ENCODE assay signal across 23 cellular contexts in genomic region chr4:153771058-153771457, GRCh38. TPM values are rescaled to one million over a fixed set of nuclear protein-coding genes. Genes with fewer than 3 reads are reported as not detected.
"Had no signal": no experiment of that assay in that cellular context is flagged by ENCODE, and none has a peak within 500 bp of the region (broad histone marks: within the 10 kb centered on the region; RNA-seq: fewer than 3 reads in every experiment).

No MANE protein-coding gene starts in this region.

- DNase-seq: activated CD4-positive, alpha-beta T cell treated with anti-CD3 and anti-CD28 coated beads, Interleukin-2, amount 10 ng/mL, durations not matched to agents 7 days and 5 days; activated CD8-positive, alpha-beta memory T cell treated with anti-CD3 and anti-CD28 coated beads, Interleukin-2, amount 50 U/mL, for 48 hours; activated gamma-delta T cell treated with Interleukin-2 at 50 U/mL for 16 hours; activated T-cell treated with anti-CD3 and anti-CD28 coated beads, Interleukin-2, amount 50 U/mL, for 72 hours; cerebellar nuclear complex; endodermal cell; glutamatergic neuron; hypothalamus; kidney glomerular epithelial cell; left ventricle myocardium superior; mesendoderm; posterior cingulate gyrus; stimulated activated CD4-positive, alpha-beta T cell treated with anti-CD3 and anti-CD28 coated beads, Interleukin-2, amount 100 ng/mL, for 48 hours; T-helper 2 cell; thyroid gland had no signal

- H3K4me3 ChIP-seq: thyroid gland had no signal

- H3K27ac ChIP-seq: thyroid gland had no signal

- H3K4me1 Mint-ChIP-seq: activated CD4-positive, alpha-beta T cell treated with anti-CD3 and anti-CD28 coated beads, Interleukin-2, amount 10 ng/mL, durations not matched to agents 7 days and 5 days; endodermal cell; stimulated activated memory B cell treated with anti-CD40 and anti-IgM and Interleukin-4, amounts not matched to agents 10 μg/mL and 1 μg/mL and 100 μg/mL, for 72 hours had no signal

- H3K36me3 Mint-ChIP-seq: activated naive CD8-positive, alpha-beta T cell; natural killer cell treated with Interleukin-12 subunit alpha and Interleukin-12 subunit beta and Interleukin-15 and Interleukin-18, amount 100 ng/mL, for 72 hours; stimulated activated memory B cell treated with anti-CD40 and anti-IgM and Interleukin-4, amounts not matched to agents 10 μg/mL and 1 μg/mL and 100 μg/mL, for 72 hours had no signal

- FAIRE-seq: TTC549, urothelium cell line had no signal

- ATAC-seq: activated T-cell treated with anti-CD3 and anti-CD28 coated beads, Interleukin-2, amount 50 U/mL, for 72 hours; left ventricle myocardium superior; natural killer cell treated with Interleukin-12 subunit alpha and Interleukin-12 subunit beta and Interleukin-15 and Interleukin-18, amount 100 ng/mL, for 72 hours; stimulated activated memory B cell treated with anti-CD40 and anti-IgM and Interleukin-4, amounts not matched to agents 10 μg/mL and 1 μg/mL and 100 μg/mL, for 72 hours had no signal

- H3K36me3 ChIP-seq: thyroid gland had no signal

- H3K27me3 ChIP-seq: thyroid gland had no signal

- H3K9me3 ChIP-seq: thyroid gland had no signal

- H3K4me3 Mint-ChIP-seq: activated CD4-positive, alpha-beta T cell treated with anti-CD3 and anti-CD28 coated beads, Interleukin-2, amount 10 ng/mL, durations not matched to agents 7 days and 5 days; activated naive CD8-positive, alpha-beta T cell; activated T-cell treated with anti-CD3 and anti-CD28 coated beads, Interleukin-2, amount 50 U/mL, for 72 hours; endodermal cell; natural killer cell treated with Interleukin-12 subunit alpha and Interleukin-12 subunit beta and Interleukin-15 and Interleukin-18, amount 100 ng/mL, for 72 hours; stimulated activated memory B cell treated with anti-CD40 and anti-IgM and Interleukin-4, amounts not matched to agents 10 μg/mL and 1 μg/mL and 100 μg/mL, for 72 hours had no signal

- H3K27ac Mint-ChIP-seq: activated CD4-positive, alpha-beta T cell treated with anti-CD3 and anti-CD28 coated beads, Interleukin-2, amount 10 ng/mL, durations not matched to agents 7 days and 5 days; activated naive CD8-positive, alpha-beta T cell; activated T-cell treated with anti-CD3 and anti-CD28 coated beads, Interleukin-2, amount 50 U/mL, for 72 hours; endodermal cell; natural killer cell treated with Interleukin-12 subunit alpha and Interleukin-12 subunit beta and Interleukin-15 and Interleukin-18, amount 100 ng/mL, for 72 hours; stimulated activated memory B cell treated with anti-CD40 and anti-IgM and Interleukin-4, amounts not matched to agents 10 μg/mL and 1 μg/mL and 100 μg/mL, for 72 hours had no signal

- H3K9me3 Mint-ChIP-seq: activated CD4-positive, alpha-beta T cell treated with anti-CD3 and anti-CD28 coated beads, Interleukin-2, amount 10 ng/mL, durations not matched to agents 7 days and 5 days; activated T-cell treated with anti-CD3 and anti-CD28 coated beads, Interleukin-2, amount 50 U/mL, for 72 hours; natural killer cell treated with Interleukin-12 subunit alpha and Interleukin-12 subunit beta and Interleukin-15 and Interleukin-18, amount 100 ng/mL, for 72 hours had no signal

- H3K4me1 ChIP-seq: thyroid gland had no signal

RNA-seq across cellular contexts. Expression of gene RNF175, which starts 11.2 kb away (rescaled TPM):
- total RNA-seq: activated CD4-positive, alpha-beta T cell treated with anti-CD3 and anti-CD28 coated beads, Interleukin-2, amount 10 ng/mL, durations not matched to agents 7 days and 5 days; dermis microvascular lymphatic vessel endothelial cell; natural killer cell treated with Interleukin-12 subunit alpha and Interleukin-12 subunit beta and Interleukin-15 and Interleukin-18, amount 100 ng/mL, for 72 hours; skeletal muscle tissue had no signal

RNA-seq across cellular contexts. Expression of gene SFRP2, which starts 17.8 kb away (rescaled TPM):
- total RNA-seq: activated CD4-positive, alpha-beta T cell treated with anti-CD3 and anti-CD28 coated beads, Interleukin-2, amount 10 ng/mL, durations not matched to agents 7 days and 5 days; activated T-cell treated with anti-CD3 and anti-CD28 coated beads, Interleukin-2, amount 50 U/mL, for 72 hours; dermis microvascular lymphatic vessel endothelial cell; epithelial cell of proximal tubule; natural killer cell treated with Interleukin-12 subunit alpha and Interleukin-12 subunit beta and Interleukin-15 and Interleukin-18, amount 100 ng/mL, for 72 hours had no signal
